8 cellular contexts compared by ENCODE assay signal in genomic region chr19:10085641-10086031, GRCh38. TPM values are rescaled to one million over a fixed set of nuclear protein-coding genes. Genes with fewer than 3 reads are reported as not detected.
A peak's percentile ranks its signal among the peaks of the same experiment; 100 is the strongest.
DNase-seq lines count a peak whose midpoint lies in the region; ATAC-seq, FAIRE-seq and TF ChIP-seq lines count a peak whose summit lies in the region.

No MANE protein-coding gene starts in this region.

- 20% methylated on average over 9 of the region's 14 CpGs for WGBS in A549 (ENCODE audit: missing lambda C conversion rate)

- no peak for ATAC-seq in A549
- no peak for ATAC-seq in GM19023 (IDR thresholded peaks at IDR 0.05; ENCODE audit: unreplicated experiment)
- no peak for ATAC-seq in GM21576 (IDR thresholded peaks at IDR 0.05; ENCODE audit: unreplicated experiment)

- peak overlapping the region; percentile 85 for H3K4me2 ChIP-seq in A549

- H3K27ac ChIP-seq in A549 (peak overlapping the region; percentile 91 to 98), HL-60 (replicated peaks) (no peak overlapping the region), breast epithelium (peak overlapping the region; percentile 90 to 91)

- TF ChIP-seq EP300 in A549 (IDR thresholded peaks at IDR 0.05), result no peak

- no peak overlapping the region for H3K27ac Mint-ChIP-seq in mesothelial cell of epicardium

- CTCF ChIA-PET in A549 (lab: Yijun Ruan, JAX), result no interaction called here

- H3K9me3 Mint-ChIP-seq in mesothelial cell of epicardium, result no peaks in the 10 kb centered on the region

- POLR2A ChIA-PET in A549 (lab: Yijun Ruan, JAX), result no interaction called here

- H3K27me3 ChIP-seq in HL-60 (ENCODE audit: insufficient read depth, poor library complexity, severe bottlenecking), result no peaks in the 10 kb centered on the region
- H3K27me3 ChIP-seq in breast epithelium, result no peaks in the 10 kb centered on the region

- H3K4me1 ChIP-seq in A549, result peaks cover 4% of the 10 kb centered on the region; the same call in 2 of the 3 replicates
- H3K4me1 ChIP-seq in breast epithelium, result no peaks in the 10 kb centered on the region

- TF ChIP-seq POLR2A in A549 (IDR thresholded peaks at IDR 0.05; ENCODE audit: low read length) (no peak), breast epithelium (IDR thresholded peaks at IDR 0.05) (no peak)

- no peaks in the 10 kb centered on the region for H3K36me3 ChIP-seq in breast epithelium

- FAIRE-seq in A549 (lab: Jason Lieb, UNC), result no peak

- peak overlapping the region; percentile 80 for H3K4me3 ChIP-seq in A549
- H3K4me3 ChIP-seq in HL-60 (replicated peaks; ENCODE audit: insufficient read depth, low read length), result peak overlapping the region; percentile 93
- peak overlapping the region; percentile 93 to 98 (median 96) for H3K4me3 ChIP-seq in breast epithelium

- TF ChIP-seq RAD21 in A549 (conservative IDR thresholded peaks at IDR 0.05 in 1 of 2, IDR thresholded peaks at IDR 0.05 in 1 of 2), result no peak

- peak overlapping the region; percentile 74 for H3K4me3 Mint-ChIP-seq in mesothelial cell of epicardium

- no peak for DNase-seq in A549 (ENCODE audit: low read depth in 1 of 2, low spot score in 1 of 2)
- no peak for DNase-seq in HL-60 (ENCODE audit: low read depth in 1 of 2, low spot score in 1 of 2)
- no peak for DNase-seq in breast epithelium (ENCODE audit: low spot score in 2 of 2)
- DNase-seq in mesothelial cell of epicardium (ENCODE audit: low spot score in 2 of 2, unreplicated experiment in 2 of 2), result no peak
- DNase-seq in NCI-H510A (lab: John Stamatoyannopoulos, UW), result no peak
- no peak for DNase-seq in activated CD8-positive, alpha-beta memory T cell treated with anti-CD3 and anti-CD28 coated beads for 24 hours

- H3K9me3 ChIP-seq in A549, result no peaks in the 10 kb centered on the region
- no peaks in the 10 kb centered on the region for H3K9me3 ChIP-seq in breast epithelium

- intact Hi-C loops in breast epithelium (cut with DNase I; ENCODE audit: low total_unique reads), result no loop called here

- H3K4me1 Mint-ChIP-seq in mesothelial cell of epicardium, result no peaks in the 10 kb centered on the region

- TF ChIP-seq CTCF in A549 (IDR thresholded peaks at IDR 0.05), result no peak
- TF ChIP-seq CTCF in HL-60 (IDR thresholded peaks at IDR 0.05; ENCODE audit: insufficient read depth, low read length), result no peak
- no peak for TF ChIP-seq CTCF in breast epithelium (IDR thresholded peaks at IDR 0.05)
- TF ChIP-seq CTCF in mesothelial cell of epicardium (IDR thresholded peaks at IDR 0.05; ENCODE audit: unreplicated experiment), result no peak

- peaks cover 9% of the 10 kb centered on the region for H3K36me3 Mint-ChIP-seq in mesothelial cell of epicardium

- H3K27me3 Mint-ChIP-seq in mesothelial cell of epicardium (ENCODE audit: low read depth), result peaks cover 27% of the 10 kb centered on the region

TF ChIP-seq in A549, 52 proteins besides CTCF, POLR2A, EP300 and RAD21:
- TF ChIP-seq HDAC2 (IDR thresholded peaks at IDR 0.05) (peak; percentile 87; the same call in 1 of the 2 replicates), CHD4 (IDR thresholded peaks at IDR 0.05; ENCODE audit: borderline replicate concordance) (peak; percentile 92), NFE2L2 (conservative IDR thresholded peaks at IDR 0.05; ENCODE audit: low read length) (no peak), KDM1A (IDR thresholded peaks at IDR 0.05; ENCODE audit: low read depth) (peak; percentile 96), MYC (IDR thresholded peaks at IDR 0.05; ENCODE audit: borderline replicate concordance, low read length) (no peak), RARB (CRISPR knock-in tag; IDR thresholded peaks at IDR 0.05) (no peak), KDM5A (IDR thresholded peaks at IDR 0.05) (no peak)

RNA-seq across cellular contexts. Expression of gene SHFL, which starts 0.5 kb away (rescaled TPM):
- polyA plus RNA-seq in A549 (2011; rRNA removed), result 9.1 and 10.1 TPM in 2 replicates
- 11.7 and 14.0 TPM in 2 replicates for polyA plus RNA-seq in A549 (2012; cell fraction: cytosol; rRNA removed)
- polyA plus RNA-seq in A549 (2012; cell fraction: nucleus; rRNA removed), result 33.6 and 40.8 TPM in 2 replicates
- 10.5 to 16.4 TPM (median 12.5 TPM) in 3 replicates for polyA plus RNA-seq in A549 (2017; fragmentation: RNase III; extraction: RNeasy Plus Mini Kit Qiagen cat#74134 plus additional on column Dnase treatment)
- polyA minus RNA-seq in A549 (2011; rRNA and poly(A)+ RNA removed), result 6.4 and 7.7 TPM in 2 replicates
- total RNA-seq in breast epithelium, result 10 to 100 TPM; 26.4 to 47.6 (median 34.1) TPM
- total RNA-seq in mesothelial cell of epicardium, result 30.6 to 34.6 TPM (median 33.0 TPM) in 3 replicates

RNA-seq across cellular contexts. Expression of gene ANGPTL6, which starts 16.8 kb away (rescaled TPM):
- polyA plus RNA-seq in A549 (2011; rRNA removed) (0.04 and 0.19 TPM in 2 replicates), A549 (2017; fragmentation: RNase III; extraction: RNeasy Plus Mini Kit Qiagen cat#74134 plus additional on column Dnase treatment) (0.12 to 0.31 TPM (median 0.18 TPM) in 3 replicates)
- 0.08 and 0.11 TPM in 2 replicates for polyA plus RNA-seq in A549 (2012; cell fraction: cytosol; rRNA removed)
- 0.34 and 0.50 TPM in 2 replicates for polyA plus RNA-seq in A549 (2012; cell fraction: nucleus; rRNA removed)
- 0.24 and 0.33 TPM in 2 replicates for polyA minus RNA-seq in A549 (2011; rRNA and poly(A)+ RNA removed)
- total RNA-seq in breast epithelium (under 1 TPM in 2 of 3 donors, not detected in 1; 0.29 to 0.33 TPM), mesothelial cell of epicardium (0.85 to 1.6 TPM (median 0.97 TPM) in 3 replicates)

RNA-seq across cellular contexts. Expression of gene PPAN, which starts 20.5 kb away (rescaled TPM):
- polyA plus RNA-seq in A549 (2011; rRNA removed) (26.6 and 30.8 TPM in 2 replicates), A549 (2017; fragmentation: RNase III; extraction: RNeasy Plus Mini Kit Qiagen cat#74134 plus additional on column Dnase treatment) (64.0 to 68.1 TPM (median 65.0 TPM) in 3 replicates)
- 62.0 and 66.6 TPM in 2 replicates for polyA plus RNA-seq in A549 (2012; cell fraction: cytosol; rRNA removed)
- polyA plus RNA-seq in A549 (2012; cell fraction: nucleus; rRNA removed), result 125 and 154 TPM in 2 replicates
- 114 and 119 TPM in 2 replicates for polyA minus RNA-seq in A549 (2011; rRNA and poly(A)+ RNA removed)
- total RNA-seq in breast epithelium (10 to 100 TPM; 17.1 to 44.2 (median 35.3) TPM), mesothelial cell of epicardium (53.2 to 64.2 TPM (median 62.1 TPM) in 3 replicates)

RNA-seq across cellular contexts. Expression of gene P2RY11, which starts 25.9 kb away (rescaled TPM):
- polyA plus RNA-seq in A549 (2011; rRNA removed) (1.9 and 2.3 TPM in 2 replicates), A549 (2017; fragmentation: RNase III; extraction: RNeasy Plus Mini Kit Qiagen cat#74134 plus additional on column Dnase treatment) (5.8 to 9.0 TPM (median 6.4 TPM) in 3 replicates)
- polyA plus RNA-seq in A549 (2012; cell fraction: cytosol; rRNA removed), result 3.6 and 5.1 TPM in 2 replicates
- polyA plus RNA-seq in A549 (2012; cell fraction: nucleus; rRNA removed), result 29.9 and 47.2 TPM in 2 replicates
- 2.6 and 3.1 TPM in 2 replicates for polyA minus RNA-seq in A549 (2011; rRNA and poly(A)+ RNA removed)
- total RNA-seq in breast epithelium (1 to 10 TPM; 4.0 to 7.2 (median 4.3) TPM), mesothelial cell of epicardium (30.8 to 33.6 TPM (median 31.2 TPM) in 3 replicates)

RNA-seq across cellular contexts. Expression of gene EIF3G, which starts 34.1 kb away (rescaled TPM):
- polyA plus RNA-seq in A549 (2011; rRNA removed) (60.9 and 81.6 TPM in 2 replicates), A549 (2017; fragmentation: RNase III; extraction: RNeasy Plus Mini Kit Qiagen cat#74134 plus additional on column Dnase treatment) (147 to 160 TPM (median 151 TPM) in 3 replicates)
- polyA plus RNA-seq in A549 (2012; cell fraction: cytosol; rRNA removed), result 184 and 200 TPM in 2 replicates
- 525 and 617 TPM in 2 replicates for polyA plus RNA-seq in A549 (2012; cell fraction: nucleus; rRNA removed)
- 35.9 and 38.4 TPM in 2 replicates for polyA minus RNA-seq in A549 (2011; rRNA and poly(A)+ RNA removed)
- total RNA-seq in breast epithelium (100 to 1,000 TPM; 293 to 322 (median 308) TPM), mesothelial cell of epicardium (199 to 207 TPM (median 207 TPM) in 3 replicates)
